ENCODE assay signal across 8 cellular contexts in the genomic region with DNA sequence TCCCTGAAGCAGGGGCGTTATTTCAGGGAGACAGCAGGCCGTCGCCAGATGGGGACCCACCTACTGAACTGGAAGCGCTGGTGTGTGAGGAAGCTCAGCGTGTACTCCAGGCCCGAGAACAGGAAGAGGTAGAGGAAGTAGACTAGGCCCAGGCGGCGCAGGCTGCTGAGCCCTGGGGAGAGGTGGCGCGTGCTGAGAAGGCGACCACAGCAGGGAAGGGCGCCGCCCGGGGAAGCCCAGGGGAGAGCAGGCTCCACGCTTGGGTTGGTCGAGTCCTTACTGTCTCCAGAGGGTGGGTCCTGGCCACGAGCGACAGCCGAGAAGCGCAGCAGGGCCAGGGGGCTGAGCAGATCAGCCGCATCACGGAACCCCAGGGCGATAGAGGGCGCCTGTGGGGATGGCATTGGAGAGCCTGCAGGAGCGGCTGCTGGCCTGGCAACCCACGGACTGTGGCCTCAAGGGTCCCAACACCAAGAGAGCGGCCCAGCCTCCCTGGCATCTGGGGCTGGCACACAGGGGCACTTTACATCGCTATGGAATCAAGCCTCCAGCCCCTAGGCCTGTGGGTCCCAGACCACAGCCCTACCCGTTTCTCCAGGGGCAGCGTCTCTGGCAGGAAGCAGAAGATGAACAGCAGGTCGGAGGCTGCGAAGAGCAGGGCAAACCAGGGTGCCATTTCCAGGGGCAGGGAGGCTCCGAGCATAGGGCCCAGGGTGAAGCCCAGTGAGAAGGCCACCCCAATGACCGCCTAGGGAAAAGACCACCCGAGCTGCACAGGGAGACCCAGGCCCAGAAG. TPM values are rescaled to one million over a fixed set of nuclear protein-coding genes. Genes with fewer than 3 reads are reported as not detected.
A peak's percentile ranks its signal among the peaks of the same experiment; 100 is the strongest.
DNase-seq lines count a peak whose midpoint lies in the region; ATAC-seq lines count a peak whose summit lies in the region.

No MANE protein-coding gene starts in this region.

- peak; percentile 24 for ATAC-seq in HG03565 (IDR thresholded peaks at IDR 0.05; ENCODE audit: unreplicated experiment)
- peak; percentile 80 for ATAC-seq in stimulated activated memory B cell treated with anti-CD40 and anti-IgM and Interleukin-4, amounts not matched to agents 10 μg/mL and 1 μg/mL and 100 μg/mL, for 72 hours
- ATAC-seq in HG02938 (IDR thresholded peaks at IDR 0.05; ENCODE audit: unreplicated experiment) = no peak

- intact Hi-C loops in cardiac septum (cut with DNase I) = loop anchor here (5.0 kb wide), 1 partner anchor 90 kb away; a partner anchor contains a TSS

- no peaks in the 10 kb centered on the region for H3K27me3 Mint-ChIP-seq in stimulated activated memory B cell treated with anti-CD40 and anti-IgM and Interleukin-4, amounts not matched to agents 10 μg/mL and 1 μg/mL and 100 μg/mL, for 72 hours

- peak overlapping the region; percentile 97 for H3K4me3 Mint-ChIP-seq in stimulated activated memory B cell treated with anti-CD40 and anti-IgM and Interleukin-4, amounts not matched to agents 10 μg/mL and 1 μg/mL and 100 μg/mL, for 72 hours

- peak; percentile 47 for DNase-seq in activated T-cell treated with anti-CD3 and anti-CD28 coated beads for 48 hours (ENCODE audit: low read depth)
- DNase-seq in activated T-cell treated with anti-CD3 and anti-CD28 coated beads for 4 hours = no peak
- DNase-seq in activated CD8-positive, alpha-beta memory T cell treated with anti-CD3 and anti-CD28 coated beads, Interleukin-2, amount 50 U/mL, for 4 hours = peak; percentile 44
- DNase-seq in cardiac septum (ENCODE audit: low spot score) = peak; percentile 91
- no peak for DNase-seq in NCI-H1694 treated with DMSO at 0.1 percent for 48 hours (lab: John Stamatoyannopoulos, UW)

- H3K27ac Mint-ChIP-seq in stimulated activated memory B cell treated with anti-CD40 and anti-IgM and Interleukin-4, amounts not matched to agents 10 μg/mL and 1 μg/mL and 100 μg/mL, for 72 hours = peak overlapping the region; percentile 86

- H3K36me3 Mint-ChIP-seq in stimulated activated memory B cell treated with anti-CD40 and anti-IgM and Interleukin-4, amounts not matched to agents 10 μg/mL and 1 μg/mL and 100 μg/mL, for 72 hours = peaks cover 46% of the 10 kb centered on the region

- peaks cover 53% of the 10 kb centered on the region for H3K4me1 Mint-ChIP-seq in stimulated activated memory B cell treated with anti-CD40 and anti-IgM and Interleukin-4, amounts not matched to agents 10 μg/mL and 1 μg/mL and 100 μg/mL, for 72 hours

- H3K9me3 Mint-ChIP-seq in stimulated activated memory B cell treated with anti-CD40 and anti-IgM and Interleukin-4, amounts not matched to agents 10 μg/mL and 1 μg/mL and 100 μg/mL, for 72 hours = no peaks in the 10 kb centered on the region

RNA-seq across cellular contexts. Expression of a gene that starts 31.2 kb away (rescaled TPM):
- 16.1 TPM for total RNA-seq in cardiac septum

RNA-seq across cellular contexts. Expression of a gene that starts 31.4 kb away (rescaled TPM):
- 13.5 TPM for total RNA-seq in cardiac septum

Comparison
In these comparisons a context has a peak if more than half of its experiments do, and no peak if none do; other contexts are left out.
1. DNase-seq: peak in activated T-cell treated with anti-CD3 and anti-CD28 coated beads for 48 hours (single experiment), activated CD8-positive, alpha-beta memory T cell treated with anti-CD3 and anti-CD28 coated beads, Interleukin-2, amount 50 U/mL, for 4 hours (single experiment) and cardiac septum (single experiment); none in activated T-cell treated with anti-CD3 and anti-CD28 coated beads for 4 hours (single experiment) and NCI-H1694 treated with DMSO at 0.1 percent for 48 hours (single experiment).